Comparison of ENCODE assay signal across 1 cellular context in the genomic region with DNA sequence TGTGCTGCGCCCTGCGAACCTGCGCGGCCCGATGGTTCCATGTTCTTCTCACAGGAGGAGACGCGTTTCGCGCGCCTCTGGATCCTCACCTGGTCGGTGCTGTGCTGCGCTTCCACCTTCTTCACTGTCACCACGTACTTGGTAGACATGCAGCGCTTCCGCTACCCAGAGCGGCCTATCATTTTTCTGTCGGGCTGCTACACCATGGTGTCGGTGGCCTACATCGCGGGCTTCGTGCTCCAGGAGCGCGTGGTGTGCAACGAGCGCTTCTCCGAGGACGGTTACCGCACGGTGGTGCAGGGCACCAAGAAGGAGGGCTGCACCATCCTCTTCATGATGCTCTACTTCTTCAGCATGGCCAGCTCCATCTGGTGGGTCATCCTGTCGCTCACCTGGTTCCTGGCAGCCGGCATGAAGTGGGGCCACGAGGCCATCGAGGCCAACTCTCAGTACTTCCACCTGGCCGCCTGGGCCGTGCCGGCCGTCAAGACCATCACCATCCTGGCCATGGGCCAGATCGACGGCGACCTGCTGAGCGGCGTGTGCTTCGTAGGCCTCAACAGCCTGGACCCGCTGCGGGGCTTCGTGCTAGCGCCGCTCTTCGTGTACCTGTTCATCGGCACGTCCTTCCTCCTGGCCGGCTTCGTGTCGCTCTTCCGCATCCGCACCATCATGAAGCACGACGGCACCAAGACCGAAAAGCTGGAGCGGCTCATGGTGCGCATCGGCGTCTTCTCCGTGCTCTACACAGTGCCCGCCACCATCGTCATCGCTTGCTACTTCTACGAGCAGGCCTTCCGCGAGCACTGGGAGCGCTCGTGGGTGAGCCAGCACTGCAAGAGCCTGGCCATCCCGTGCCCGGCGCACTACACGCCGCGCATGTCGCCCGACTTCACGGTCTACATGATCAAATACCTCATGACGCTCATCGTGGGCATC.
A peak's percentile ranks its signal among the peaks of the same experiment; 100 is the strongest.
TF ChIP-seq lines count a peak whose summit lies in the region.

No MANE protein-coding gene starts in this region.

TF ChIP-seq in GM12878, 131 proteins besides CTCF, POLR2A, EP300 and RAD21:
- TF ChIP-seq HDAC6 (IDR thresholded peaks at IDR 0.05; ENCODE audit: unreplicated experiment), result peak; percentile 19
- no peak for TF ChIP-seq CBFB (IDR thresholded peaks at IDR 0.05; ENCODE audit: low read depth)
